In the genomic region with DNA sequence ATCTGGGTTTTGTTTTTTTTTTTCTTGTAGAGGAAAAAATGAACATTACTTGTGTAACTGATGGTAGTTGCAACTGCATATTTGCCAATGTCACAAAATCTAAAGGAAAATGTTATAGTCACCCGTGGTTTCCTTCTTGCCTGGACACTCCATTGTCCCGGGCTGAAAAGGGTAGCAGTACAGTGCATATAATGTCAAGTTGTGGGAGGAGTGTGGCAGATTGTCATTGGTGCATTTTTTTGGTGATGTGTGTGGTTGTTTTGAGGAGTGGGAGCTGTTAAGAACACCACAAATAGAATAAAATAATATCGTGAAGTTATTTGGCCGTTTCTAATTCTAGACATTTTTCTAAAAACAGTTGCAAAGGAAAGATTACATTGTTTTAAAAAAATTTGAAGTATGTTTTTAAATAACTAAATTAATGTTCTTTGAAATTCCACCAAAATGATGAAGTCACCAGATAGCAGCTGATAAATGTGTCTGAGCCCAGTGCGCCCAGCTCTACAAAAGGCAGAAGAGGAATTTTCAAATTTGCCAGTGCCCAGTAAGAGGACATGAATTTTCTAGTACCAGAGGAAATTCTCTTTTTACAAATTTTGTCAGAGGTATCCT, we compare ENCODE assay signal across 8 cellular contexts. TPM values are rescaled to one million over a fixed set of nuclear protein-coding genes. Genes with fewer than 3 reads are reported as not detected.
A peak's percentile ranks its signal among the peaks of the same experiment; 100 is the strongest.
DNase-seq lines count a peak whose midpoint lies in the region; ATAC-seq and TF ChIP-seq lines count a peak whose summit lies in the region.

No MANE protein-coding gene starts in this region.

- no peaks in the 10 kb centered on the region for H3K27me3 ChIP-seq in SK-N-SH (ENCODE audit: insufficient read depth)
- H3K27me3 ChIP-seq in esophagus muscularis mucosa, result no peaks in the 10 kb centered on the region
- H3K27me3 ChIP-seq in ovary, result no peaks in the 10 kb centered on the region

- H3K9me3 ChIP-seq in SK-N-SH (no peaks in the 10 kb centered on the region), esophagus muscularis mucosa (no peaks in the 10 kb centered on the region), ovary (no peaks in the 10 kb centered on the region)

- peak overlapping the region; percentile 50; the same call in 1 of the 2 replicates for H2AFZ ChIP-seq in SK-N-SH (ENCODE audit: low read depth)

- no peak for DNase-seq in T-helper 1 cell
- DNase-seq in SK-N-SH, result peak; percentile 43
- DNase-seq in esophagus muscularis mucosa (ENCODE audit: extremely low spot score), result no peak
- no peak for DNase-seq in ovary
- DNase-seq in DMS79 (lab: John Stamatoyannopoulos, UW), result no peak
- DNase-seq in NCI-H1105 treated with DMSO at 0.1 percent for 48 hours (lab: John Stamatoyannopoulos, UW), result no peak

- H3K27ac ChIP-seq in SK-N-SH (ENCODE audit: low read depth in 2 of 2, low read length in 1 of 2) (peak overlapping the region; percentile 79 to 86), esophagus muscularis mucosa (replicated peaks in 1 of 4) (peak overlapping the region; percentile 93 to 96 (median 94)), ovary (no peak overlapping the region)

- H3K4me1 ChIP-seq in SK-N-SH (ENCODE audit: control insufficient read depth in 1 of 2, insufficient read depth in 2 of 2, low read depth in 1 of 2, low read length in 1 of 2) (peaks cover 14 to 16% of the 10 kb centered on the region in 2 experiments; a peak in 3 of 4 replicates), esophagus muscularis mucosa (peaks cover 31 to 71% (median 67%) of the 10 kb centered on the region in 4 donors), ovary (ENCODE audit: insufficient read depth) (peaks cover 1% of the 10 kb centered on the region)

- H3K36me3 Mint-ChIP-seq in T-helper 1 cell treated with Interleukin-12 subunit alpha and Interleukin-12 subunit beta and Interleukin-4 antibody, amounts not matched to agents 30 μg/mL and 1 μg/mL, for 36 hours (ENCODE audit: low read depth), result peaks cover 9% of the 10 kb centered on the region

- H3K27me3 Mint-ChIP-seq in T-helper 1 cell treated with Interleukin-12 subunit alpha and Interleukin-12 subunit beta and Interleukin-4 antibody, amounts not matched to agents 30 μg/mL and 1 μg/mL, for 36 hours (ENCODE audit: low read depth), result peaks cover 20% of the 10 kb centered on the region

- WGBS in SK-N-SH (ENCODE audit: low lambda C conversion rate), result 3% methylated on average over 5 of the region's 5 CpGs
- 5% methylated on average over 5 of the region's 5 CpGs for WGBS in esophagus muscularis mucosa
- WGBS in ovary, 3 donors, result 11 to 13% (median 12%) methylated on average over 5 of the region's 5 CpGs

- H3K9me2 ChIP-seq in SK-N-SH, result no peaks in the 10 kb centered on the region

- no peak for TF ChIP-seq CTCF in SK-N-SH (IDR thresholded peaks at IDR 0.05)
- TF ChIP-seq CTCF in esophagus muscularis mucosa (IDR thresholded peaks at IDR 0.05), result no peak
- no peak for TF ChIP-seq CTCF in ovary (IDR thresholded peaks at IDR 0.05)

- POLR2A ChIA-PET in SK-N-SH (lab: Yijun Ruan, JAX), result interaction anchor here (1.0 kb wide), 1 partner anchor 13 kb away, joined by 4 read pairs; no protein-coding TSS in a partner anchor

- TF ChIP-seq EP300 in SK-N-SH (IDR thresholded peaks at IDR 0.05; ENCODE audit: borderline replicate concordance in 1 of 2, low read depth in 1 of 2, low read length in 1 of 2) (no peak), esophagus muscularis mucosa (IDR thresholded peaks at IDR 0.05) (no peak), ovary (IDR thresholded peaks at IDR 0.05) (no peak)

- H4K20me1 ChIP-seq in SK-N-SH (ENCODE audit: insufficient read depth), result peaks cover 49% of the 10 kb centered on the region

- H3K36me3 ChIP-seq in SK-N-SH (replicated peaks in 1 of 2; ENCODE audit: control insufficient read depth in 1 of 2, insufficient read depth in 2 of 2, low read length in 1 of 2) (no peaks in the 10 kb centered on the region), esophagus muscularis mucosa (no peaks in the 10 kb centered on the region), ovary (no peaks in the 10 kb centered on the region)

- peak overlapping the region; percentile 83 for H3K4me2 ChIP-seq in SK-N-SH

- peaks cover 30% of the 10 kb centered on the region for H3K4me1 Mint-ChIP-seq in T-helper 1 cell treated with Interleukin-12 subunit alpha and Interleukin-12 subunit beta and Interleukin-4 antibody, amounts not matched to agents 30 μg/mL and 1 μg/mL, for 36 hours (ENCODE audit: low read depth)

- H3K79me2 ChIP-seq in SK-N-SH (ENCODE audit: insufficient read depth), result peaks cover 60% of the 10 kb centered on the region

- intact Hi-C loops in esophagus muscularis mucosa (cut with DNase I) (loop anchor here (10.0 kb wide), 1 partner anchor 516 kb away; a partner anchor contains a TSS), ovary (cut with DNase I) (no loop called here)

- H3K27ac Mint-ChIP-seq in T-helper 1 cell treated with Interleukin-12 subunit alpha and Interleukin-12 subunit beta and Interleukin-4 antibody, amounts not matched to agents 30 μg/mL and 1 μg/mL, for 36 hours, result peak overlapping the region; percentile 56

- H3K4me3 ChIP-seq in SK-N-SH (ENCODE audit: low read depth in 2 of 2, low read length in 1 of 2) (peak overlapping the region; percentile 72 to 96), esophagus muscularis mucosa (peak overlapping the region; percentile 95 to 97 (median 96)), ovary (peak overlapping the region; percentile 94)

- no peak for TF ChIP-seq RAD21 in SK-N-SH (IDR thresholded peaks at IDR 0.05; ENCODE audit: low read length)

- ATAC-seq in GM19324 (IDR thresholded peaks at IDR 0.05; ENCODE audit: low FRiP score, unreplicated experiment), result no peak

- TF ChIP-seq POLR2A in esophagus muscularis mucosa (IDR thresholded peaks at IDR 0.05; ENCODE audit: low read depth), result no peak
- TF ChIP-seq POLR2A in ovary (IDR thresholded peaks at IDR 0.05), result no peak

- CTCF ChIA-PET in SK-N-SH (lab: Yijun Ruan, JAX), result interaction anchor here (0.7 to 1.6 kb wide), 2 partner anchors 8 to 507 kb away, joined by 3 to 4 read pairs; no protein-coding TSS in a partner anchor

- H3K9me3 Mint-ChIP-seq in T-helper 1 cell treated with Interleukin-12 subunit alpha and Interleukin-12 subunit beta and Interleukin-4 antibody, amounts not matched to agents 30 μg/mL and 1 μg/mL, for 36 hours, result no peaks in the 10 kb centered on the region

- H3K9ac ChIP-seq in SK-N-SH, result peak overlapping the region; percentile 86

- peaks cover 18% of the 10 kb centered on the region for H3F3A ChIP-seq in SK-N-SH (replicated peaks; ENCODE audit: insufficient read depth)

- peak overlapping the region; percentile 94 for H3K4me3 Mint-ChIP-seq in T-helper 1 cell treated with Interleukin-12 subunit alpha and Interleukin-12 subunit beta and Interleukin-4 antibody, amounts not matched to agents 30 μg/mL and 1 μg/mL, for 36 hours

TF ChIP-seq in SK-N-SH, 30 proteins besides CTCF, POLR2A, EP300 and RAD21 (continues in another document):
- TF ChIP-seq CHD2 (IDR thresholded peaks at IDR 0.05; ENCODE audit: low read length, partially characterized antibody) (no peak), NFIC (IDR thresholded peaks at IDR 0.05; ENCODE audit: borderline replicate concordance) (no peak), YY1 (IDR thresholded peaks at IDR 0.05; ENCODE audit: low read depth) (no peak; the same call in 1 of the 2 replicates), FOSL2 (IDR thresholded peaks at IDR 0.05; ENCODE audit: borderline replicate concordance, low read depth) (no peak), TCF12 (IDR thresholded peaks at IDR 0.05) (peak; percentile 20; the same call in 1 of the 2 replicates), FOXM1 (IDR thresholded peaks at IDR 0.05; ENCODE audit: low read depth) (no peak), JUND (IDR thresholded peaks at IDR 0.05) (peak; percentile 49; the same call in 1 of the 2 replicates), NRF1 (IDR thresholded peaks at IDR 0.05; ENCODE audit: low read depth, low read length) (no peak), TEAD4 (IDR thresholded peaks at IDR 0.05; ENCODE audit: borderline replicate concordance, insufficient read depth) (peak; percentile 36; the same call in 1 of the 2 replicates)
- TF ChIP-seq, protein P1, sequence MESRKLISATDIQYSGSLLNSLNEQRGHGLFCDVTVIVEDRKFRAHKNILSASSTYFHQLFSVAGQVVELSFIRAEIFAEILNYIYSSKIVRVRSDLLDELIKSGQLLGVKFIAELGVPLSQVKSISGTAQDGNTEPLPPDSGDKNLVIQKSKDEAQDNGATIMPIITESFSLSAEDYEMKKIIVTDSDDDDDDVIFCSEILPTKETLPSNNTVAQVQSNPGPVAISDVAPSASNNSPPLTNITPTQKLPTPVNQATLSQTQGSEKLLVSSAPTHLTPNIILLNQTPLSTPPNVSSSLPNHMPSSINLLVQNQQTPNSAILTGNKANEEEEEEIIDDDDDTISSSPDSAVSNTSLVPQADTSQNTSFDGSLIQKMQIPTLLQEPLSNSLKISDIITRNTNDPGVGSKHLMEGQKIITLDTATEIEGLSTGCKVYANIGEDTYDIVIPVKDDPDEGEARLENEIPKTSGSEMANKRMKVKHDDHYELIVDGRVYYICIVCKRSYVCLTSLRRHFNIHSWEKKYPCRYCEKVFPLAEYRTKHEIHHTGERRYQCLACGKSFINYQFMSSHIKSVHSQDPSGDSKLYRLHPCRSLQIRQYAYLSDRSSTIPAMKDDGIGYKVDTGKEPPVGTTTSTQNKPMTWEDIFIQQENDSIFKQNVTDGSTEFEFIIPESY (IDR thresholded peaks at IDR 0.05; ENCODE audit: borderline replicate concordance, low read depth), result no peak

RNA-seq across cellular contexts. Expression of a gene that starts 1.3 kb away (rescaled TPM):
- polyA plus RNA-seq in SK-N-SH (2012; rRNA removed) (44.6 and 52.0 TPM in 2 replicates), ovary (10 to 100 TPM; 35.7 to 63.5 TPM)
- 62.8 and 76.7 TPM in 2 replicates for polyA plus RNA-seq in SK-N-SH (2012; cell fraction: cytosol; rRNA removed)
- 39.4 and 67.2 TPM in 2 replicates for polyA plus RNA-seq in SK-N-SH (2012; cell fraction: nucleus; rRNA removed)
- total RNA-seq in esophagus muscularis mucosa (100 to 1,000 TPM in 2 of 4 donors, 10 to 100 TPM in 2; 79.1 to 128 (median 92.5) TPM), ovary (10 to 100 TPM; 43.4 to 66.9 (median 52.5) TPM)

RNA-seq across cellular contexts. Expression of a gene that starts 33.2 kb away (rescaled TPM):
- polyA plus RNA-seq in SK-N-SH (2012; rRNA removed) (0.82 and 1.3 TPM in 2 replicates), ovary (10 to 100 TPM; 20.8 to 23.7 TPM)
- 0.81 and 1.1 TPM in 2 replicates for polyA plus RNA-seq in SK-N-SH (2012; cell fraction: cytosol; rRNA removed)
- polyA plus RNA-seq in SK-N-SH (2012; cell fraction: nucleus; rRNA removed), result 2.5 and 3.9 TPM in 2 replicates
- total RNA-seq in esophagus muscularis mucosa (10 to 100 TPM in 3 of 4 donors, 1 to 10 TPM in 1; 2.5 to 45.4 (median 15.0) TPM), ovary (10 to 100 TPM in 6 of 7 donors, 1 to 10 TPM in 1; 5.6 to 88.7 (median 25.6) TPM)

Comparison
In these comparisons a context has a peak if more than half of its experiments do, and no peak if none do; other contexts are left out.
1. H3K27ac ChIP-seq: peak in SK-N-SH (2 of 2) and esophagus muscularis mucosa (4 of 4); none in ovary (0 of 2).
2. Peak in every context shown above with its lines, with median percentiles within 50 percentile points of each other: H3K4me3 ChIP-seq.